Comparison of ENCODE assay signal across 1 cellular context in the genomic region with DNA sequence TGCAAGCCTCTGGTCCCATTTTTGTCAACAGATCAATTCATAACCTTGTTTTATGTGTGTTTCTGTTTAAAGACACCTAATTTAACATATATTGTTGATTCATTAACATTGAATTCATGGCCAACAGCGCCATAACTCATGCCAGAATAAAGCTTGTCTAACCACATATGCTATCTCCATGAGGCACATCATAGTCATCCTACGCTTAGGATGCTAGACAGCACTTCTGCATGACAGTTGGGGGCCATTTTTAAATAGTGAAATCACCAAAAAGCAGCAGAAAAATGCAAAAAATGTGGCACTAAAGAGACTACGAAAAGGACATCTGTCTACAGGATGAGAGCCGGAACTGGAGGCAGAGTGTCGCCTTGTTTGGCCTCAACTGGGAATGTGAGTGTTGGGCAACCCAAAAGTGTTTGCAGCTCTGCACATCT.
TF ChIP-seq lines count a peak whose summit lies in the region.

No MANE protein-coding gene starts in this region.

TF ChIP-seq in IMR-90, 13 proteins besides CTCF, POLR2A, EP300 and RAD21:
- TF ChIP-seq FOS (IDR thresholded peaks at IDR 0.05; ENCODE audit: low read depth, low read length) (no peak), NFE2L2 (IDR thresholded peaks at IDR 0.05; ENCODE audit: low read depth, low read length) (no peak), SMC3 (IDR thresholded peaks at IDR 0.05; ENCODE audit: low read depth, low read length) (no peak), MAFK (IDR thresholded peaks at IDR 0.05; ENCODE audit: low read depth, low read length) (peak; percentile 8; the same call in 1 of the 2 replicates), MAZ (IDR thresholded peaks at IDR 0.05; ENCODE audit: borderline replicate concordance, low read depth, low read length) (no peak), RFX5 (IDR thresholded peaks at IDR 0.05; ENCODE audit: low read depth, low read length) (no peak), CEBPB (IDR thresholded peaks at IDR 0.05; ENCODE audit: low read depth, low read length) (peak; percentile 52; the same call in 1 of the 2 replicates), CHD1 (IDR thresholded peaks at IDR 0.05; ENCODE audit: low read depth, low read length) (no peak), BHLHE40 (IDR thresholded peaks at IDR 0.05; ENCODE audit: low read depth, low read length) (no peak), MXI1 (IDR thresholded peaks at IDR 0.05; ENCODE audit: borderline replicate concordance, low read depth, low read length) (no peak), RCOR1 (IDR thresholded peaks at IDR 0.05; ENCODE audit: insufficient replicate concordance, low read length) (no peak)
- TF ChIP-seq, protein P1, sequence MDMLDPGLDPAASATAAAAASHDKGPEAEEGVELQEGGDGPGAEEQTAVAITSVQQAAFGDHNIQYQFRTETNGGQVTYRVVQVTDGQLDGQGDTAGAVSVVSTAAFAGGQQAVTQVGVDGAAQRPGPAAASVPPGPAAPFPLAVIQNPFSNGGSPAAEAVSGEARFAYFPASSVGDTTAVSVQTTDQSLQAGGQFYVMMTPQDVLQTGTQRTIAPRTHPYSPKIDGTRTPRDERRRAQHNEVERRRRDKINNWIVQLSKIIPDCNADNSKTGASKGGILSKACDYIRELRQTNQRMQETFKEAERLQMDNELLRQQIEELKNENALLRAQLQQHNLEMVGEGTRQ (IDR thresholded peaks at IDR 0.05; ENCODE audit: low read depth, low read length): no peak
- TF ChIP-seq, protein P2, sequence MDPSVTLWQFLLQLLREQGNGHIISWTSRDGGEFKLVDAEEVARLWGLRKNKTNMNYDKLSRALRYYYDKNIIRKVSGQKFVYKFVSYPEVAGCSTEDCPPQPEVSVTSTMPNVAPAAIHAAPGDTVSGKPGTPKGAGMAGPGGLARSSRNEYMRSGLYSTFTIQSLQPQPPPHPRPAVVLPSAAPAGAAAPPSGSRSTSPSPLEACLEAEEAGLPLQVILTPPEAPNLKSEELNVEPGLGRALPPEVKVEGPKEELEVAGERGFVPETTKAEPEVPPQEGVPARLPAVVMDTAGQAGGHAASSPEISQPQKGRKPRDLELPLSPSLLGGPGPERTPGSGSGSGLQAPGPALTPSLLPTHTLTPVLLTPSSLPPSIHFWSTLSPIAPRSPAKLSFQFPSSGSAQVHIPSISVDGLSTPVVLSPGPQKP (IDR thresholded peaks at IDR 0.05; ENCODE audit: borderline replicate concordance, low read depth, low read length): no peak
